Comparison of ENCODE assay signal across 18 cellular contexts in the genomic region with DNA sequence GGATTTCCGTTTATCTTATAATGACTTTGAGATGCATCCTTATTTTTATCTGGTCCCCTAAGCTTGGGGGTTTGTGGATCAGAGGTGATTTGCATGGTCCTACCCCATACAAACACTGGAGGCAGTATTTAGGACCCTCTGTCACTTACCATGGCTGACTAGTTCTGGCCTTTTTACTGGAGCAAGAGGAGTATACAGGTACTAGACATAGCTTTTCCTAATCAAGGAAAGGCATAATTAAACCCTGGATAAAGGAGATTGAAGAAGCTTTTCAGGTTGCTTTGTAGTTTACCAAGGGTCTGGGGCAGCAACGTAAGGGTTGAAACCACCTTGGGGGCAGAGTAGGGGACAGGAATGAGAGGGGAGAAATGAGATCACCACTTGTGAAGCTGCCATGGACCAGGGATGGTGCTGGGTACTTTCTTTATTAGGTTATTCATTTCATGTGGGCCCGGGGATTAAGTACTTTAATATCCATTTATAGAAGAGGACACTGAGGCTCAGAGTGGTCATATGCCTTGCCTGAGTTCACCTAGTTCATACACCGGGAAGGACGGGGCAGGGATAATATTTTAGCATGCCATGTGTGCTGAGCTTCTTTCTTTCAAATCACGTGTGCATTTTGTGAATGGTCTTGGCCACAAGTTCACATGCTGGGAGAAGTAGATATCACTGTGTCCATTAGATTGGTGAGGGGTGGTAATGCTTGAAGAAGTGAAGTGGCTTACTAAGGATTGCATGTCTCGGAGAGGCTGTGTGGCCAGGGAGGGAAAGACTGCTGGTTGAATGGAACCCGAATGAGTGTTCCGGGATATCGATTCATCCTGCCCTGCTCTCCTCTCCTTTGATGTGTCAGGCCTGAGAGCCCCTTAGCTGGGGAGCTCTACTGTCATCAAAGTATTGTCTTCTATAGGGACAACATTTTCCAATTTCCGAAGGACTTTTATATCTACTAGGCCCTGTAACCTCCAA.
DNase-seq lines count a peak whose midpoint lies in the region; ATAC-seq and TF ChIP-seq lines count a peak whose summit lies in the region.
"Had no signal": no experiment of that assay in that cellular context is flagged by ENCODE, and none has a peak within 500 bp of the region (broad histone marks: within the 10 kb centered on the region; RNA-seq: fewer than 3 reads in every experiment).

No MANE protein-coding gene starts in this region.

- no peaks in the 10 kb centered on the region for H3K36me3 ChIP-seq in WERI-Rb-1
- no peaks in the 10 kb centered on the region for H3K36me3 ChIP-seq in smooth muscle cell (ENCODE audit: low read depth)
- no peaks in the 10 kb centered on the region for H3K36me3 ChIP-seq in left ventricle myocardium inferior
- H3K36me3 ChIP-seq: SJSA1 had no signal

- H3K4me1 Mint-ChIP-seq in H9, result peaks cover 4 to 13% of the 10 kb centered on the region in 2 experiments; a peak in 2 of 4 replicates
- H3K4me1 Mint-ChIP-seq: IgD-negative memory B cell had no signal

- no peaks in the 10 kb centered on the region for H3K79me2 ChIP-seq in H9 (ENCODE audit: insufficient read depth, low read length)
- H3K79me2 ChIP-seq in smooth muscle cell (ENCODE audit: low read depth), result no peaks in the 10 kb centered on the region

- H3K18ac ChIP-seq in H9 (ENCODE audit: insufficient read length, low read depth, low read length), result no peak overlapping the region

- H3T11ph ChIP-seq in H9 (ENCODE audit: low read length), result no peak overlapping the region

- H4K5ac ChIP-seq in H9 (ENCODE audit: insufficient read length, low read depth, low read length), result no peak overlapping the region

- no peaks in the 10 kb centered on the region for H3K27me3 ChIP-seq in H9 (ENCODE audit: insufficient read depth, low read length)
- no peaks in the 10 kb centered on the region for H3K27me3 ChIP-seq in WERI-Rb-1 (ENCODE audit: insufficient read depth, low read depth, severe bottlenecking)
- H3K27me3 ChIP-seq in foreskin keratinocyte, result no peaks in the 10 kb centered on the region
- no peaks in the 10 kb centered on the region for H3K27me3 ChIP-seq in smooth muscle cell (ENCODE audit: low read depth)
- peaks cover 45% of the 10 kb centered on the region for H3K27me3 ChIP-seq in left ventricle myocardium inferior (ENCODE audit: low read depth)
- H3K27me3 ChIP-seq: SJSA1 had no signal

- H3K9me3 ChIP-seq in H9 (ENCODE audit: control insufficient read depth, low read depth, low read length), result no peaks in the 10 kb centered on the region
- H3K9me3 ChIP-seq in WERI-Rb-1 (ENCODE audit: severe bottlenecking), result peaks cover 2% of the 10 kb centered on the region
- H3K9me3 ChIP-seq in smooth muscle cell (replicated peaks; ENCODE audit: low read depth), result no peaks in the 10 kb centered on the region
- no peaks in the 10 kb centered on the region for H3K9me3 ChIP-seq in left ventricle myocardium inferior (replicated peaks)

- H3K79me1 ChIP-seq in H9 (ENCODE audit: insufficient read depth, low read depth, low read length, poor library complexity, severe bottlenecking), result no peaks in the 10 kb centered on the region

- H3K4me3 ChIP-seq in WERI-Rb-1 (ENCODE audit: low read depth, low read length) (no peak overlapping the region), smooth muscle cell (no peak overlapping the region), left ventricle myocardium inferior (no peak overlapping the region)
- H3K4me3 ChIP-seq: SJSA1 had no signal

- intact Hi-C loops in left ventricle myocardium inferior (cut with micrococcal nuclease), result no loop called here

- peak; percentile 34; the same call in 2 of the 3 replicates for TF ChIP-seq CTCF in H9 (conservative IDR thresholded peaks at IDR 0.05)
- peak; percentile 19; the same call in 1 of the 2 replicates for TF ChIP-seq CTCF in WERI-Rb-1 (IDR thresholded peaks at IDR 0.05; ENCODE audit: low read depth, low read length)
- no peak for TF ChIP-seq CTCF in foreskin keratinocyte (conservative IDR thresholded peaks at IDR 0.05)
- TF ChIP-seq CTCF in smooth muscle cell (IDR thresholded peaks at IDR 0.05; ENCODE audit: borderline replicate concordance, insufficient read depth, poor library complexity, severe bottlenecking), result peak; percentile 18
- no peak for TF ChIP-seq CTCF in left ventricle myocardium inferior (IDR thresholded peaks at IDR 0.05; ENCODE audit: borderline replicate concordance)

- no peaks in the 10 kb centered on the region; a peak in 1 of 5 replicates for H3K9me3 Mint-ChIP-seq in H9
- H3K9me3 Mint-ChIP-seq: CD4-positive, alpha-beta T cell; IgD-negative memory B cell had no signal

- H3K23ac ChIP-seq in H9 (ENCODE audit: insufficient read length, low read depth, low read length), result no peak overlapping the region

- no peak overlapping the region for H2BK20ac ChIP-seq in H9 (ENCODE audit: low read depth, low read length, poor library complexity, severe bottlenecking)

- H3K14ac ChIP-seq in H9 (ENCODE audit: insufficient read depth, low read length), result no peak overlapping the region

- H3K4me1 ChIP-seq in H9 (ENCODE audit: insufficient read depth, low read length) (no peaks in the 10 kb centered on the region), foreskin keratinocyte (no peaks in the 10 kb centered on the region), smooth muscle cell (ENCODE audit: low read depth) (peaks cover 8% of the 10 kb centered on the region), left ventricle myocardium inferior (no peaks in the 10 kb centered on the region)
- H3K4me1 ChIP-seq: SJSA1 had no signal

- H2AFZ ChIP-seq in H9 (ENCODE audit: low read length) (no peak overlapping the region), smooth muscle cell (ENCODE audit: low read depth) (no peak overlapping the region)

- H3K56ac ChIP-seq in H9 (ENCODE audit: insufficient read length, low read depth, low read length), result no peak overlapping the region

- no peak overlapping the region for H3K4ac ChIP-seq in H9 (ENCODE audit: low read depth, low read length)

- no peaks in the 10 kb centered on the region for H3K23me2 ChIP-seq in H9 (ENCODE audit: insufficient read length, low read depth, low read length, poor library complexity, severe bottlenecking)

- no peak overlapping the region for H2AK5ac ChIP-seq in H9 (ENCODE audit: insufficient read length, low read length)

- ATAC-seq in foreskin keratinocyte (peak; percentile 15), GM21367 (IDR thresholded peaks at IDR 0.05; ENCODE audit: unreplicated experiment) (no peak)
- ATAC-seq: Right ventricle myocardium inferior had no signal

- H4K91ac ChIP-seq in H9 (ENCODE audit: insufficient read length, low read depth, low read length), result no peak overlapping the region

- no peak overlapping the region for H4K8ac ChIP-seq in H9 (replicated peaks; ENCODE audit: insufficient read length, low read depth, low read length)

- WGBS in H9 (ENCODE audit: extremely low coverage, insufficient read length, low lambda C conversion rate), result no CpG with 5 or more reads among the region's 11 CpGs
- WGBS in smooth muscle cell (ENCODE audit: low lambda C conversion rate), result 86% methylated on average over 11 of the region's 11 CpGs

- no peaks in the 10 kb centered on the region for H4K20me1 ChIP-seq in H9 (ENCODE audit: control insufficient read depth, insufficient read depth, insufficient read length)
- H4K20me1 ChIP-seq in smooth muscle cell (ENCODE audit: low read depth), result no peaks in the 10 kb centered on the region

- no peak overlapping the region for H3K4me3 Mint-ChIP-seq in H9
- H3K4me3 Mint-ChIP-seq: CD4-positive, alpha-beta T cell; IgD-negative memory B cell had no signal

- DNase-seq in H9, result no peak
- DNase-seq in WERI-Rb-1, result no peak
- DNase-seq in foreskin keratinocyte, result no peak
- no peak for DNase-seq in smooth muscle cell (lab: John Stamatoyannopoulos, UW; ENCODE audit: unreplicated experiment)
- no peak for DNase-seq in left ventricle myocardium inferior
- no peak for DNase-seq in HuH-7 (ENCODE audit: low spot score)
- DNase-seq: CD4-positive, alpha-beta T cell; COR-L47; DMS 273 treated with DMSO at 0.1 percent for 48 hours; DMS79 treated with DMSO at 0.1 percent for 48 hours; H7; NCI-H1694; NCI-H446; NCI-H526 had no signal

- no peaks in the 10 kb centered on the region; a peak in 1 of 7 replicates for H3K36me3 Mint-ChIP-seq in H9 (ENCODE audit: insufficient read depth in 1 of 3, low read depth in 3 of 3)
- H3K36me3 Mint-ChIP-seq: IgD-negative memory B cell had no signal

- H3K9ac ChIP-seq in H9 (ENCODE audit: extremely low read depth, insufficient read length, low read length) (no peak overlapping the region), smooth muscle cell (ENCODE audit: low read depth) (no peak overlapping the region)

- no peak overlapping the region for H2BK15ac ChIP-seq in H9 (ENCODE audit: low read depth, low read length)

- H2BK120ac ChIP-seq in H9 (ENCODE audit: low read depth, low read length, poor library complexity, severe bottlenecking), result no peak overlapping the region

- H2BK5ac ChIP-seq in H9 (ENCODE audit: insufficient read length, low read length), result no peak overlapping the region

- H3K27me3 Mint-ChIP-seq in H9 (ENCODE audit: low read depth), result peaks cover 5% of the 10 kb centered on the region; the same call in 1 of the 2 replicates
- H3K27me3 Mint-ChIP-seq: CD4-positive, alpha-beta T cell; IgD-negative memory B cell had no signal

- H3F3A ChIP-seq in smooth muscle cell (ENCODE audit: low read depth), result peaks cover 8% of the 10 kb centered on the region

- H3K4me2 ChIP-seq in H9 (ENCODE audit: insufficient read depth, insufficient read length, low read length) (no peak overlapping the region), smooth muscle cell (peak overlapping the region; percentile 31)

- no peak overlapping the region for H3K27ac Mint-ChIP-seq in H9
- H3K27ac Mint-ChIP-seq: CD4-positive, alpha-beta T cell had no signal

- no peak overlapping the region for H3K27ac ChIP-seq in H9 (ENCODE audit: insufficient read length, low read depth, low read length)
- H3K27ac ChIP-seq in WERI-Rb-1, result no peak overlapping the region
- H3K27ac ChIP-seq in foreskin keratinocyte, result no peak overlapping the region
- H3K27ac ChIP-seq in smooth muscle cell (ENCODE audit: low read depth), result peak overlapping the region; percentile 60
- H3K27ac ChIP-seq in left ventricle myocardium inferior (replicated peaks), result no peak overlapping the region
- H3K27ac ChIP-seq: SJSA1 had no signal

- H2BK12ac ChIP-seq in H9 (ENCODE audit: insufficient read length, low read depth, low read length), result no peak overlapping the region

Comparison
In these comparisons a context has a peak if more than half of its experiments do, and no peak if none do; other contexts are left out.
1. CTCF ChIP-seq: peak in H9 (single experiment), WERI-Rb-1 (single experiment) and smooth muscle cell (single experiment); none in foreskin keratinocyte (single experiment) and left ventricle myocardium inferior (single experiment).